ENCODE assay signal across 28 cellular contexts in genomic region chr7:157718303-157719007, GRCh38.
DNase-seq lines count a peak whose midpoint lies in the region; ATAC-seq, FAIRE-seq and TF ChIP-seq lines count a peak whose summit lies in the region.
"Had no signal": no experiment of that assay in that cellular context is flagged by ENCODE, and none has a peak within 500 bp of the region (broad histone marks: within the 10 kb centered on the region; RNA-seq: fewer than 3 reads in every experiment).

No MANE protein-coding gene starts in this region.

- no peak overlapping the region for H4K91ac ChIP-seq in H1 (replicated peaks; ENCODE audit: insufficient read length, low read length)
- peak overlapping the region; percentile 38 for H4K91ac ChIP-seq in neuronal stem cell (ENCODE audit: low read depth, low read length, poor library complexity)

- H3K27me3 ChIP-seq in HCT116 (ENCODE audit: insufficient read depth, low read length) (peaks cover under 1% of the 10 kb centered on the region; the same call in 1 of the 2 replicates), H1 (replicated peaks in 1 of 4; ENCODE audit: control insufficient read depth in 3 of 4, extremely low read depth in 1 of 4, insufficient read depth in 3 of 4, low read length in 3 of 4) (peaks cover 0 to 2% (median under 1%) of the 10 kb centered on the region in 4 experiments; a peak in 3 of 7 replicates), neuronal stem cell (ENCODE audit: control insufficient read depth in 3 of 3, insufficient read depth in 3 of 3, low read depth in 1 of 3, low read length in 3 of 3) (peaks cover 0 to 3% (median 0%) of the 10 kb centered on the region in 3 experiments)
- H3K27me3 ChIP-seq: BE2C, SJSA1 had no signal

- H3K23ac ChIP-seq in H1 (ENCODE audit: insufficient read length): no peak overlapping the region
- peak overlapping the region; percentile 85 for H3K23ac ChIP-seq in neuronal stem cell (ENCODE audit: low read depth, low read length, poor library complexity)

- no peak overlapping the region for H3K4ac ChIP-seq in H1 (replicated peaks; ENCODE audit: insufficient read length, low read depth, low read length)
- no peak overlapping the region for H3K4ac ChIP-seq in neuronal stem cell (ENCODE audit: low read length)

- H2BK5ac ChIP-seq in H1 (ENCODE audit: low read depth, low read length): no peak overlapping the region
- no peak overlapping the region for H2BK5ac ChIP-seq in neuronal stem cell (ENCODE audit: low read length)

- H3K23me2 ChIP-seq in H1 (ENCODE audit: low read depth, low read length): no peaks in the 10 kb centered on the region

- TF ChIP-seq RAD21 in HCT116 (IDR thresholded peaks at IDR 0.05; ENCODE audit: low read depth) (no peak), H1 (IDR thresholded peaks at IDR 0.05 in 1 of 2, conservative IDR thresholded peaks at IDR 0.05 in 1 of 2; ENCODE audit: low read depth in 2 of 2, low read length in 2 of 2) (peak; percentile 24 to 43; a peak in 2 of 4 replicates)

- no peak overlapping the region for H2BK12ac ChIP-seq in H1 (ENCODE audit: low read depth, low read length)
- peak overlapping the region; percentile 85 for H2BK12ac ChIP-seq in neuronal stem cell (ENCODE audit: low read length)

- no peaks in the 10 kb centered on the region for H3K9me3 ChIP-seq in HCT116 (ENCODE audit: control insufficient read depth in 1 of 2, insufficient read depth in 1 of 2, low read depth in 1 of 2, low read length in 2 of 2)
- peaks cover 0 to 5% of the 10 kb centered on the region in 2 experiments; a peak in 1 of 4 replicates for H3K9me3 ChIP-seq in H1 (ENCODE audit: insufficient read depth in 2 of 2, low read depth in 1 of 2, low read length in 1 of 2)
- no peaks in the 10 kb centered on the region for H3K9me3 ChIP-seq in neuronal stem cell (replicated peaks in 1 of 2; ENCODE audit: control insufficient read depth in 2 of 2, insufficient read depth in 1 of 2, low read depth in 1 of 2, low read length in 2 of 2)
- H3K9me3 ChIP-seq: BE2C had no signal

- H3K4me2 ChIP-seq in HCT116 (ENCODE audit: low read length) (no peak overlapping the region), H1 (ENCODE audit: insufficient read depth in 1 of 2, low read depth in 2 of 2, low read length in 2 of 2) (no peak overlapping the region), neuronal stem cell (ENCODE audit: insufficient read depth, low read length, poor library complexity, severe bottlenecking) (no peak overlapping the region)
- H3K4me2 ChIP-seq: KMS-11 had no signal

- H3K9ac ChIP-seq in HCT116 (ENCODE audit: low read length) (no peak overlapping the region), H1 (replicated peaks in 1 of 4; ENCODE audit: extremely low read depth in 1 of 4, low read depth in 3 of 4, low read length in 3 of 4) (no peak overlapping the region), neuronal stem cell (ENCODE audit: low read depth, low read length, poor library complexity) (peak overlapping the region; percentile 74)
- H3K9ac ChIP-seq: KMS-11 had no signal

- H4K8ac ChIP-seq in H1 (ENCODE audit: extremely low read depth, insufficient read depth, low read length) (no peak overlapping the region), neuronal stem cell (ENCODE audit: low read depth, low read length) (no peak overlapping the region)

- BruUV-seq in HCT116 (replicated peaks; lab: Mats Ljungman, UMichigan): no TSS peak

- H3K18ac ChIP-seq in H1 (ENCODE audit: extremely low read depth, low read length) (no peak overlapping the region), neuronal stem cell (ENCODE audit: low read length) (peak overlapping the region; percentile 87)

- H3K27ac ChIP-seq in HCT116 (ENCODE audit: low read depth, low read length) (no peak overlapping the region), H1 (ENCODE audit: low read depth, low read length) (no peak overlapping the region), neuronal stem cell (replicated peaks; ENCODE audit: low read length) (no peak overlapping the region)
- H3K27ac ChIP-seq: 22Rv1, KMS-11, SJSA1 had no signal

- H3K4me1 ChIP-seq in HCT116 (ENCODE audit: control insufficient read depth in 1 of 2, insufficient read depth in 2 of 2, low read length in 2 of 2): no peaks in the 10 kb centered on the region
- H3K4me1 ChIP-seq in H1 (replicated peaks in 1 of 4; ENCODE audit: control insufficient read depth in 3 of 4, insufficient read depth in 4 of 4, low read length in 3 of 4): no peaks in the 10 kb centered on the region; a peak in 1 of 7 replicates
- H3K4me1 ChIP-seq in neuronal stem cell (ENCODE audit: control insufficient read depth in 2 of 2, insufficient read depth in 1 of 2, low read depth in 1 of 2, low read length in 2 of 2): peaks cover 0 to 2% of the 10 kb centered on the region in 2 donors
- H3K4me1 ChIP-seq: BE2C, SJSA1 had no signal

- TF ChIP-seq POLR2A in HCT116 (IDR thresholded peaks at IDR 0.05; ENCODE audit: borderline replicate concordance, extremely low read depth, insufficient read depth, insufficient read length) (no peak), H1 (IDR thresholded peaks at IDR 0.05; ENCODE audit: control extremely low read depth in 1 of 2, low read depth in 2 of 2, low read length in 2 of 2) (no peak)

- no peak overlapping the region for H3K56ac ChIP-seq in H1 (replicated peaks; ENCODE audit: insufficient read length, low read depth, low read length)

- FAIRE-seq in H1 (lab: Jason Lieb, UNC): no peak
- FAIRE-seq: GM12891, H54, HTR-8/SVneo had no signal

- H3K9me2 ChIP-seq in HCT116 (ENCODE audit: insufficient read depth): no peaks in the 10 kb centered on the region

- 86% methylated on average over 22 of the region's 27 CpGs; no CpG with 5 or more reads in 1 of the 2 experiments for WGBS in H1 (ENCODE audit: extremely low coverage in 1 of 2, insufficient coverage in 1 of 2, insufficient read length in 1 of 2, insufficient replicate concordance in 2 of 2, low coverage in 1 of 2, low lambda C conversion rate in 2 of 2, missing lambda C conversion rate in 1 of 2), 2 experiments
- no CpG with 5 or more reads among the region's 27 CpGs for WGBS in neuronal stem cell (ENCODE audit: extremely low coverage in 2 of 2, insufficient read length in 2 of 2, insufficient replicate concordance in 1 of 2), 2 donors

- H2BK120ac ChIP-seq in H1 (replicated peaks; ENCODE audit: low read depth, low read length): no peak overlapping the region
- no peak overlapping the region for H2BK120ac ChIP-seq in neuronal stem cell (ENCODE audit: low read depth, low read length)

- TF ChIP-seq EP300 in H1 (IDR thresholded peaks at IDR 0.05; ENCODE audit: borderline replicate concordance in 1 of 2, low read depth in 2 of 2, low read length in 2 of 2): no peak

- ATAC-seq in activated CD4-positive, CD25-positive, alpha-beta regulatory T cell treated with anti-CD3 and anti-CD28 coated beads, Interleukin-2, amount 50 U/mL, for 24 hours: no peak
- ATAC-seq in HCT116: 0 out of 2 replicates have a peak, but pooled peaks have one; percentile 22

- H3K79me2 ChIP-seq in HCT116 (ENCODE audit: insufficient read depth, low read length) (no peaks in the 10 kb centered on the region), H1 (ENCODE audit: control insufficient read depth in 1 of 2, insufficient read depth in 2 of 2, low read length in 2 of 2) (no peaks in the 10 kb centered on the region)

- TF ChIP-seq CTCF in HCT116 (IDR thresholded peaks at IDR 0.05 in 2 of 3, conservative IDR thresholded peaks at IDR 0.05 in 1 of 3; ENCODE audit: borderline replicate concordance in 1 of 3, insufficient read depth in 1 of 3, low read depth in 2 of 3, low read length in 2 of 3) (no peak), H1 (IDR thresholded peaks at IDR 0.05; ENCODE audit: control extremely low read depth in 1 of 3, insufficient read depth in 1 of 3, low read depth in 1 of 3, low read length in 3 of 3) (peak; percentile 33 to 62 (median 47))

- H2AK5ac ChIP-seq in H1 (ENCODE audit: low read depth, low read length) (no peak overlapping the region), neuronal stem cell (ENCODE audit: low read depth, low read length) (peak overlapping the region; percentile 64)

- no peak overlapping the region for H4K5ac ChIP-seq in H1 (ENCODE audit: insufficient read length, low read depth, low read length)

- RAD21 ChIA-PET in HCT116 (lab: Charles Lee; ENCODE audit: low non-redundant PET in 1 of 2, low total read pairs in 2 of 2, uncharacterized antibody in 2 of 2, unreplicated experiment in 2 of 2): no interaction called here

- peak; percentile 11 for DNase-seq in activated CD4-positive, CD25-positive, alpha-beta regulatory T cell treated with anti-CD3 and anti-CD28 coated beads, Interleukin-2, amount 50 U/mL, for 72 hours
- DNase-seq in HCT116 (ENCODE audit: low read depth, low spot score) (no peak), H1 (ENCODE audit: low read depth in 1 of 2, low spot score in 2 of 2) (no peak), neuronal stem cell (ENCODE audit: low spot score) (no peak), glomerular visceral epithelial cell (ENCODE audit: extremely low spot score) (no peak), GM19240 (ENCODE audit: insufficient read length, low spot score) (no peak)
- DNase-seq in activated T-cell treated with anti-CD3 and anti-CD28 coated beads, Interleukin-2, amount 50 U/mL, for 48 hours: no peak
- DNase-seq: ACHN, BE2C, Calu3, DMS79 treated with DMSO at 0.1 percent for 48 hours, GF-D8, IMR-90, MM.1S, NCI-H1417, NCI-H1694, NCI-H2029 treated with DMSO at 0.1 percent for 48 hours, NCI-H2227 treated with DMSO at 0.1 percent for 48 hours, NCI-H526 treated with DMSO at 0.1 percent for 48 hours, Right ventricle myocardium superior, RPMI8226 had no signal

- POLR2A ChIA-PET in HCT116 (lab: Charles Lee): no interaction called here
- POLR2A ChIA-PET in H1 (lab: Charles Lee; ENCODE audit: partially characterized antibody): no interaction called here

- H4K20me1 ChIP-seq in HCT116 (ENCODE audit: insufficient read depth): no peaks in the 10 kb centered on the region
- H4K20me1 ChIP-seq in H1 (replicated peaks in 1 of 2; ENCODE audit: control insufficient read depth in 1 of 2, insufficient read depth in 2 of 2, low read length in 2 of 2): no peaks in the 10 kb centered on the region

- H3K4me3 ChIP-seq in HCT116 (replicated peaks in 1 of 2; ENCODE audit: low read depth in 1 of 2, low read length in 2 of 2): no peak overlapping the region
- H3K4me3 ChIP-seq in H1 (ENCODE audit: extremely low read depth in 1 of 4, insufficient read depth in 2 of 4, low read depth in 3 of 4, low read length in 4 of 4): no peak overlapping the region
- H3K4me3 ChIP-seq in neuronal stem cell (ENCODE audit: low read length in 2 of 2): no peak overlapping the region
- H3K4me3 ChIP-seq: SJSA1 had no signal

- H3K14ac ChIP-seq in H1 (ENCODE audit: insufficient read length) (no peak overlapping the region), neuronal stem cell (ENCODE audit: low read length) (peak overlapping the region; percentile 9)

- no peak overlapping the region for H2BK20ac ChIP-seq in H1 (ENCODE audit: low read length)

- no peak overlapping the region for H2AFZ ChIP-seq in HCT116 (ENCODE audit: low read depth, low read length, poor library complexity, severe bottlenecking)
- no peak overlapping the region for H2AFZ ChIP-seq in H1 (ENCODE audit: low read length)
- H2AFZ ChIP-seq in neuronal stem cell (ENCODE audit: low read length): peak overlapping the region; percentile 43

- CTCF ChIA-PET in HCT116 (lab: Charles Lee): no interaction called here
- CTCF ChIA-PET in H1 (lab: Charles Lee; ENCODE audit: partially characterized antibody): interaction anchor here (0.7 to 1.3 kb wide), 2 partner anchors 17 to 247 kb away, joined by 3 read pairs; no protein-coding TSS in a partner anchor

- H3K79me1 ChIP-seq in H1 (ENCODE audit: low read depth, low read length): no peaks in the 10 kb centered on the region
- peaks cover 1% of the 10 kb centered on the region for H3K79me1 ChIP-seq in neuronal stem cell (ENCODE audit: low read depth, low read length)

- H2BK15ac ChIP-seq in H1 (ENCODE audit: low read length) (no peak overlapping the region), neuronal stem cell (ENCODE audit: low read length) (peak overlapping the region; percentile 95)

- H3K36me3 ChIP-seq in HCT116 (ENCODE audit: control insufficient read depth in 1 of 2, insufficient read depth in 2 of 2, low read length in 2 of 2) (no peaks in the 10 kb centered on the region), H1 (ENCODE audit: control insufficient read depth in 2 of 4, insufficient read depth in 4 of 4, low read length in 3 of 4) (no peaks in the 10 kb centered on the region), neuronal stem cell (replicated peaks in 1 of 2; ENCODE audit: control insufficient read depth in 2 of 2, insufficient read depth in 2 of 2, low read length in 2 of 2) (no peaks in the 10 kb centered on the region)
- H3K36me3 ChIP-seq: BE2C, SJSA1 had no signal

- intact Hi-C loops in HCT116 (cut with micrococcal nuclease): no loop called here

Comparison
In these comparisons a context has a peak if more than half of its experiments do, and no peak if none do; other contexts are left out.
1. CTCF ChIP-seq: peak in H1 (3 of 3); none in HCT116 (0 of 3).